16 cellular contexts compared by ENCODE assay signal in the genomic region with DNA sequence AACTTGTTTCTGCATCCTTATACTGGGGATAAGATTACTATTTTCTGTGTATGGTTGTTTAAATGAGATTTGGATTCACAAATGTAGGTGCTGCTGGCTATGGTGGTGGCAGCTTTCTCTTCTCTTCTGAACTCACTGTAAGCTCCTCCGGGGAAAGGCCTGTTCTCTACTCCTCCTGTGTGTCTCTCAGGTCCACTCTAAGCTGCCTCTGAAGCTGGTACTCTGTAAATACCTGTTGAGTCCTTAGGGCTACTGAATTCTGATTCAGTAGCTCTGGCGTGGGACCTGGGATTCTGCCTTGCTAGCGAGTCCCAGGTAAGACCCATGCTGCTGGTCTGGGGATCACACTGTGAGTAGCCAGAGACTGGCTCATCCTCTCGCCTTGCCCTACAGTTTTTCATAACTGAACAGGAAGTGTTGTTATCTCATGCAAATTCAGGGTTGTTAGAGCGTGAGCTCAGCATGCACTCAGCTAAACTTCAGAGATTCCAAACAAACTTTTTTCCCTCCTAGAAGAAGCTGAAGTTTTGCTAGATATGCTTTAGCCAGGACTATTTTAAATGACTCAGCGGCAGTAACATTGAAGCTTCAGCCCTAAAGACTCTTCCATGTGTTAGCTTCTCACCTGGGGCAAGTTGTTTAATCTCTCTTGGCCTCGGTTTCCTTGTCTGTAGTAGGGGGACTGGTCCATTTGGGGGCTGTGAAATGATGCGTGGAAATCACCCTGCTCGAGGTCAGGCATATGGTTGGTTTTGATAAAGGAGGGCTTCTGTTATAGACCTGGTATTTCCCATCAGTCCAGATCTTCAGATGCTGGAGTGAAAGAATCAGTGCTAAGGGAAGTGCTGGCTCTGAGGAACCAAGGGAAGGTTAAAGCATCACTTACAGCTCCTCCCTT.
DNase-seq lines count a peak whose midpoint lies in the region; ATAC-seq and TF ChIP-seq lines count a peak whose summit lies in the region.
"Had no signal": no experiment of that assay in that cellular context is flagged by ENCODE, and none has a peak within 500 bp of the region (broad histone marks: within the 10 kb centered on the region; RNA-seq: fewer than 3 reads in every experiment).

No MANE protein-coding gene starts in this region.

- H3K27ac ChIP-seq in BLaER1 (peak overlapping the region; percentile 89), esophagus squamous epithelium (peak overlapping the region; percentile 83 to 89 (median 85))
- H3K27ac ChIP-seq: thyroid gland had no signal

- H3K9me3 ChIP-seq in BLaER1 (0 out of 2 replicates have a peak, but pooled peaks cover 5% of the 10 kb centered on the region), esophagus squamous epithelium (no peaks in the 10 kb centered on the region)
- H3K9me3 ChIP-seq: thyroid gland had no signal

- peak overlapping the region; percentile 37; the same call in 1 of the 2 replicates for H3K9ac ChIP-seq in BLaER1

- H3K36me3 ChIP-seq in BLaER1 (no peaks in the 10 kb centered on the region), esophagus squamous epithelium (no peaks in the 10 kb centered on the region)
- H3K36me3 ChIP-seq: thyroid gland had no signal

- intact Hi-C loops in esophagus squamous epithelium (cut with DNase I), result no loop called here
- intact Hi-C loops in lower leg skin (cut with DNase I; ENCODE audit: low total_unique reads), result no loop called here

- peak; percentile 86 for ATAC-seq in GM21381 (IDR thresholded peaks at IDR 0.05; ENCODE audit: unreplicated experiment)
- ATAC-seq in HG03457 (IDR thresholded peaks at IDR 0.05; ENCODE audit: unreplicated experiment), result peak; percentile 59
- ATAC-seq: activated naive CD8-positive, alpha-beta T cell treated with anti-CD3 and anti-CD28 coated beads, Interleukin-2, amount 50 U/mL, for 24 hours had no signal

- TF ChIP-seq POLR2A in esophagus squamous epithelium (IDR thresholded peaks at IDR 0.05), result no peak
- no peak for TF ChIP-seq POLR2A in lower leg skin (IDR thresholded peaks at IDR 0.05)

- H3K27me3 ChIP-seq in BLaER1, result no peaks in the 10 kb centered on the region
- H3K27me3 ChIP-seq in esophagus squamous epithelium, result peaks cover 0 to 4% (median 0%) of the 10 kb centered on the region in 4 donors
- H3K27me3 ChIP-seq: thyroid gland had no signal

- H3K4me3 ChIP-seq in BLaER1, result no peak overlapping the region
- no peak overlapping the region for H3K4me3 ChIP-seq in esophagus squamous epithelium
- no peak overlapping the region for H3K4me3 ChIP-seq in lower leg skin (ENCODE audit: low read depth, poor library complexity, severe bottlenecking)
- H3K4me3 ChIP-seq: thyroid gland had no signal

- no peak for DNase-seq in esophagus squamous epithelium (lab: John Stamatoyannopoulos, UW)
- DNase-seq in NCI-H187 treated with DMSO at 0.1 percent for 48 hours (lab: John Stamatoyannopoulos, UW), result no peak
- no peak for DNase-seq in COR-L47 (lab: John Stamatoyannopoulos, UW)
- DNase-seq in lower leg skin (ENCODE audit: low spot score in 2 of 2), result no peak
- DNase-seq in activated CD8-positive, alpha-beta memory T cell treated with anti-CD3 and anti-CD28 coated beads, Interleukin-2, amount 50 U/mL, for 48 hours, result no peak
- DNase-seq: 8988T; activated CD4-positive, alpha-beta T cell treated with anti-CD3 and anti-CD28 coated beads, Interleukin-2, amount 50 U/mL, for 1 hour; activated naive CD8-positive, alpha-beta T cell treated with anti-CD3 and anti-CD28 coated beads, Interleukin-2, amount 50 U/mL, for 24 hours; DND-41; endodermal cell; NCI-H2081 treated with DMSO at 0.1 percent for 48 hours; SHP77 treated with DMSO at 0.1 percent for 48 hours; thyroid gland had no signal

- WGBS in esophagus squamous epithelium, 2 donors, result 66 to 78% methylated on average over 8 to 9 of the region's 9 CpGs
- WGBS in lower leg skin, 2 donors, result 53 to 68% methylated on average over 9 of the region's 9 CpGs

- TF ChIP-seq CTCF in esophagus squamous epithelium (IDR thresholded peaks at IDR 0.05), result no peak
- TF ChIP-seq CTCF in lower leg skin (IDR thresholded peaks at IDR 0.05), result no peak

- H3K4me1 ChIP-seq in BLaER1, result peaks cover 33% of the 10 kb centered on the region
- peaks cover 14 to 52% (median 20%) of the 10 kb centered on the region in 3 donors for H3K4me1 ChIP-seq in esophagus squamous epithelium

- H4K20me1 ChIP-seq in BLaER1, result no peaks in the 10 kb centered on the region

- H3K4me2 ChIP-seq in BLaER1, result peak overlapping the region; percentile 74
